ENCODE assay signal across 9 cellular contexts in the genomic region with DNA sequence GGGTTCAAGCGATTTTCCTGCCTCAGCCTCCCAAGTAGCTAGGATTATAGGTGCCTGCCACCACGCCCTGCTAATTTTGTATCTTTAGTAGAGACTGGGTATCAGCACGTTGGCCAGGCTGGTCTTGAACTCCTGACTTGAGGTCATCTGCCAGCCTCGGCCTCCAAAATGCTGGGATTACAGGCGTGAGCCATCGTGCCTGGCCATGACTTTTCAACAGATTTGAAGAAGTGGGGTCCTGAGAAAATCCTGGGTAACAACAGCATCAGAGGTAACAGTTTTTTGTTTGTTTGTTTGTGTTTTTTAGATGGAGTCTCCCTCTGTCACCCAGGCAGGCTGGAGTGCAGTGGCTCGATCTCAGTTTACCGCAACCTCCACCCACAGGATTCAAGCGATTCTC. TPM values are rescaled to one million over a fixed set of nuclear protein-coding genes. Genes with fewer than 3 reads are reported as not detected.
DNase-seq lines count a peak whose midpoint lies in the region; ATAC-seq and TF ChIP-seq lines count a peak whose summit lies in the region.
"Had no signal": no experiment of that assay in that cellular context is flagged by ENCODE, and none has a peak within 500 bp of the region (broad histone marks: within the 10 kb centered on the region; RNA-seq: fewer than 3 reads in every experiment).

No MANE protein-coding gene starts in this region.

- TF ChIP-seq CTCF in hepatocyte (IDR thresholded peaks at IDR 0.05; ENCODE audit: poor library complexity): no peak

- H3K27ac Mint-ChIP-seq in activated T-cell treated with anti-CD3 and anti-CD28 coated beads, Interleukin-2, amount 50 U/mL, for 72 hours: peak overlapping the region; percentile 96

- no peaks in the 10 kb centered on the region for H3K9me3 ChIP-seq in hepatocyte (ENCODE audit: low read depth)
- H3K9me3 ChIP-seq in stomach smooth muscle (ENCODE audit: control insufficient read depth in 2 of 2, low read length in 2 of 2): no peaks in the 10 kb centered on the region

- peaks cover 25% of the 10 kb centered on the region for H3K79me2 ChIP-seq in hepatocyte

- no peak overlapping the region for H2AFZ ChIP-seq in hepatocyte

- peaks cover 33% of the 10 kb centered on the region for H3K4me1 Mint-ChIP-seq in activated T-cell treated with anti-CD3 and anti-CD28 coated beads, Interleukin-2, amount 50 U/mL, for 72 hours (ENCODE audit: low read depth)

- H3K36me3 ChIP-seq in hepatocyte (replicated peaks; ENCODE audit: insufficient read depth, low read depth) (no peaks in the 10 kb centered on the region), stomach smooth muscle (ENCODE audit: control insufficient read depth in 2 of 2, insufficient read depth in 2 of 2, low read length in 2 of 2) (peaks cover 10 to 12% of the 10 kb centered on the region in 2 donors)

- no peaks in the 10 kb centered on the region for H3K27me3 ChIP-seq in hepatocyte
- no peaks in the 10 kb centered on the region for H3K27me3 ChIP-seq in stomach smooth muscle (ENCODE audit: control insufficient read depth in 1 of 2, insufficient read depth in 2 of 2, low read length in 2 of 2)

- H3K27ac ChIP-seq in hepatocyte (peak overlapping the region; percentile 99), stomach smooth muscle (ENCODE audit: low read length) (peak overlapping the region; percentile 100)

- peaks cover 10% of the 10 kb centered on the region for H4K20me1 ChIP-seq in hepatocyte (ENCODE audit: insufficient read depth, poor library complexity, severe bottlenecking)

- no peak for ATAC-seq in activated T-cell treated with anti-CD3 and anti-CD28 coated beads, Interleukin-2, amount 50 U/mL, for 72 hours (replicated peaks in 1 of 2)
- ATAC-seq in GM21528 (IDR thresholded peaks at IDR 0.05; ENCODE audit: low FRiP score, unreplicated experiment): no peak

- WGBS in hepatocyte (ENCODE audit: low lambda C conversion rate, missing lambda C conversion rate): 83% methylated on average over 9 of the region's 9 CpGs

- in situ Hi-C loops in G401 (cut with HindIII; ENCODE audit: low sequenced_read_pairs): no loop called here

- no peaks in the 10 kb centered on the region for H3K27me3 Mint-ChIP-seq in activated T-cell treated with anti-CD3 and anti-CD28 coated beads, Interleukin-2, amount 50 U/mL, for 72 hours (ENCODE audit: low read depth)

- no peak overlapping the region for H3K4me2 ChIP-seq in hepatocyte

- H3K4me1 ChIP-seq in hepatocyte (ENCODE audit: insufficient read depth) (peaks cover 16% of the 10 kb centered on the region), stomach smooth muscle (ENCODE audit: control insufficient read depth, insufficient read depth, low read length) (peaks cover 32% of the 10 kb centered on the region)

- H3K36me3 Mint-ChIP-seq in activated T-cell treated with anti-CD3 and anti-CD28 coated beads, Interleukin-2, amount 50 U/mL, for 72 hours (ENCODE audit: insufficient read depth in 2 of 2): peaks cover 10 to 17% of the 10 kb centered on the region in 2 donors

- H3K4me3 ChIP-seq in hepatocyte (no peak overlapping the region), stomach smooth muscle (ENCODE audit: low read length in 2 of 2) (no peak overlapping the region)

- H3K9me2 ChIP-seq in hepatocyte (replicated peaks; ENCODE audit: insufficient read depth): no peaks in the 10 kb centered on the region

- no peaks in the 10 kb centered on the region for H3K9me3 Mint-ChIP-seq in activated T-cell treated with anti-CD3 and anti-CD28 coated beads, Interleukin-2, amount 50 U/mL, for 72 hours

- DNase-seq in activated T-cell treated with anti-CD3 and anti-CD28 coated beads, Interleukin-2, amount 50 U/mL, for 1 hour: peak; percentile 44
- DNase-seq in activated T-cell treated with anti-CD3 and anti-CD28 coated beads, Interleukin-2, amount 50 U/mL, for 48 hours: no peak
- no peak for DNase-seq in activated T-cell treated with anti-CD3 and anti-CD28 coated beads, Interleukin-2, amount 50 U/mL, for 72 hours
- DNase-seq in hepatocyte (ENCODE audit: low spot score) (no peak), NCI-H2171 (lab: John Stamatoyannopoulos, UW) (no peak), G401 (ENCODE audit: low spot score) (no peak)
- DNase-seq: NCI-H2081 treated with DMSO at 0.1 percent for 48 hours had no signal

- peak overlapping the region; percentile 87 to 94 for H3K4me3 Mint-ChIP-seq in activated T-cell treated with anti-CD3 and anti-CD28 coated beads, Interleukin-2, amount 50 U/mL, for 72 hours

- no peak overlapping the region for H3K9ac ChIP-seq in stomach smooth muscle (ENCODE audit: low read length in 2 of 2)

RNA-seq across cellular contexts. Expression of a gene that starts 3.6 kb away (rescaled TPM):
- 100 to 1,000 TPM; 574 to 618 TPM for total RNA-seq in activated T-cell treated with anti-CD3 and anti-CD28 coated beads, Interleukin-2, amount 50 U/mL, for 72 hours
- 343 and 399 TPM in 2 replicates for total RNA-seq in hepatocyte
- polyA plus RNA-seq in hepatocyte: 539 and 633 TPM in 2 replicates
- total RNA-seq in G401 (2014; rRNA removed; shearing (Covaris generic)): 28.3 and 35.9 TPM in 2 replicates

RNA-seq across cellular contexts. Expression of a gene that starts 6.7 kb away (rescaled TPM):
- total RNA-seq in activated T-cell treated with anti-CD3 and anti-CD28 coated beads, Interleukin-2, amount 50 U/mL, for 72 hours: 100 to 1,000 TPM; 202 to 223 TPM
- total RNA-seq in hepatocyte: 497 and 589 TPM in 2 replicates
- 581 and 582 TPM in 2 replicates for polyA plus RNA-seq in hepatocyte
- total RNA-seq in G401 (2014; rRNA removed; shearing (Covaris generic)): 290 and 300 TPM in 2 replicates

RNA-seq across cellular contexts. Expression of a gene that starts 6.9 kb away (rescaled TPM):
- 10 to 100 TPM; 23.7 to 27.1 TPM for total RNA-seq in activated T-cell treated with anti-CD3 and anti-CD28 coated beads, Interleukin-2, amount 50 U/mL, for 72 hours
- not detected in 2 replicates for total RNA-seq in hepatocyte
- polyA plus RNA-seq in hepatocyte: 5.1 and 5.7 TPM in 2 replicates
- not detected in 2 replicates for total RNA-seq in G401 (2014; rRNA removed; shearing (Covaris generic))

RNA-seq across cellular contexts. Expression of a gene that starts 11.4 kb away (rescaled TPM):
- 10 to 100 TPM; 29.6 to 31.1 TPM for total RNA-seq in activated T-cell treated with anti-CD3 and anti-CD28 coated beads, Interleukin-2, amount 50 U/mL, for 72 hours
- 8.3 and 9.3 TPM in 2 replicates for total RNA-seq in hepatocyte
- polyA plus RNA-seq in hepatocyte: 20.4 and 25.7 TPM in 2 replicates
- 69.1 and 124 TPM in 2 replicates for total RNA-seq in G401 (2014; rRNA removed; shearing (Covaris generic))

RNA-seq across cellular contexts. Expression of a gene that starts 19.6 kb away (rescaled TPM):
- 10 to 100 TPM; 38.8 to 41.0 TPM for total RNA-seq in activated T-cell treated with anti-CD3 and anti-CD28 coated beads, Interleukin-2, amount 50 U/mL, for 72 hours
- total RNA-seq in hepatocyte: 44.3 and 70.5 TPM in 2 replicates
- polyA plus RNA-seq in hepatocyte: 113 and 128 TPM in 2 replicates
- 19.4 and 20.2 TPM in 2 replicates for total RNA-seq in G401 (2014; rRNA removed; shearing (Covaris generic))

Comparison
In these comparisons a context has a peak if more than half of its experiments do, and no peak if none do; other contexts are left out.
1. RNA of a gene that starts 6.9 kb away (total RNA-seq): 23.7 to 27.1 TPM in activated T-cell treated with anti-CD3 and anti-CD28 coated beads, Interleukin-2, amount 50 U/mL, for 72 hours; not detected in hepatocyte and not detected in G401; every median in the first group is over 10 times any median in the second.